14 cellular contexts compared by ENCODE assay signal in the genomic region with DNA sequence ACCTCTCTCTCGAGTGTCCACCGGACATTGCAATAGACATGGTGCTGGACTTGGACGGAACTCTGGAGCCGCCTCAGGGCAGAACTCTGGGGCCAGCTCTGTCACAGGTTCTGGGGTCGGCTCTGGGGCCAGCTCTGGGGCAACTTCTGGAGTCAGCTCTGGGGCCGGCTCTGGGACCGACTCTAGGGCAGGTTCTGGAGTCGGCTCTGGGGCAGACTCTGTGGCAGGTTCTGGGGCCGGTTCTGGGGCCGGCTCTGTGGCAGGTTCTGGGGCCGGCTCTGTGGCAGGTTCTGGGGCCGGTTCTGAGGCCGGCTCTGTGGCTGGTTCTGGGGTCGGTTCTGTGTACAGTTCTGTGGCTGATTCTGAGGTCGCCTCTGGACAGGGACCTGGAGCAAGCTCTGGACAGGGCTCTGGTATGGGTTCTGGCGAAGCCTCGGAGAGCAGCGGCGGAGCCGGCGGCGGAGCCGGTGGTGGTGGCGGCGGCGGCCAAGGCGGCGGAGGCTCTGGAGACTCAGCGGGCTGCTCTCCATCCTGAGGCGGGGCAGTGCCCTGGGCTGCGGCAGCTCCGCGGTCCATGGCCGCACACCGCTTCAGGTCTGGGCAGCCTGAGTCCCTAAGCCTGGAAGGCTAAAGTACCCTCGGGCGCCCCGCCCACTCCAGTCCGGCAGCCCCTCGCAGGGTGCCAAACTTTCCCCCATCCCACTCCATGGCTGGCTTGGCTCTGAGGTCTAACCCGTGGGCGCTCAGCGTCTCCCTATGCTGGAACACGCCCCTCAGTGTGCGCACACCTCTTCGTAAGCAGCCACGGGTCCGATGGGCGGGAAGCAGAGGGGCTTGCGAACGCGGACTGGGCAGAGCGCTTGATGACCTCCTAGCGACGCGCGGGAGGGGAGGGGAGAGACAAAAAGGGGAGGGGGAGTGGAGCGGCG. TPM values are rescaled to one million over a fixed set of nuclear protein-coding genes. Genes with fewer than 3 reads are reported as not detected.
A peak's percentile ranks its signal among the peaks of the same experiment; 100 is the strongest.
DNase-seq lines count a peak whose midpoint lies in the region; ATAC-seq and TF ChIP-seq lines count a peak whose summit lies in the region.
"Had no signal": no experiment of that assay in that cellular context is flagged by ENCODE, and none has a peak within 500 bp of the region (broad histone marks: within the 10 kb centered on the region; RNA-seq: fewer than 3 reads in every experiment).

Gene DGKK (minus strand): TSS at position 723 of the 929 bp plus-strand sequence. CDS start 147 bp downstream, at position 576.

- peak within 1 kb of the TSS in 1 of 2 experiments; percentile 18; a peak in 1 of 4 replicates for H3K4me3 ChIP-seq in Panc1 (ENCODE audit: low read depth in 2 of 2, low read length in 2 of 2)
- peak within 1 kb of the TSS; percentile 41 for H3K4me3 ChIP-seq in iPS-18c (ENCODE audit: insufficient read depth, low read depth, low read length)
- H3K4me3 ChIP-seq in psoas muscle = peak within 1 kb of the TSS; percentile 34
- H3K4me3 ChIP-seq in tibial nerve = peak within 1 kb of the TSS in 1 of 4 donors; percentile 19
- H3K4me3 ChIP-seq: SJSA1 had no signal

- 1 to 21% (median 2%) methylated on average over 21 to 59 of the region's 59 CpGs for WGBS in psoas muscle, 3 donors
- 0 to 33% methylated on average over 2 to 45 of the region's 59 CpGs for WGBS in tibial nerve, 2 donors

- no peak for TF ChIP-seq EP300 in tibial nerve (IDR thresholded peaks at IDR 0.05)

- ATAC-seq in Panc1 (peak; percentile 85), psoas muscle (no peak)
- ATAC-seq: HCT116 had no signal

- POLR2A ChIA-PET in Panc1 (lab: Charles Lee) = no interaction called here

- H3K27me3 ChIP-seq in Panc1 (ENCODE audit: control insufficient read depth, insufficient read depth, low read length) (peaks cover 4% of the 10 kb centered on the region; the same call in 1 of the 2 replicates), psoas muscle (ENCODE audit: insufficient read depth in 3 of 3, low read length in 2 of 3) (peaks cover 0 to 98% (median 15%) of the 10 kb centered on the region in 3 donors), tibial nerve (peaks cover 3 to 96% of the 10 kb centered on the region in 2 donors)
- H3K27me3 ChIP-seq: SJSA1 had no signal

- no peak for TF ChIP-seq CTCF in Panc1 (IDR thresholded peaks at IDR 0.05)
- TF ChIP-seq CTCF in psoas muscle (IDR thresholded peaks at IDR 0.05) = no peak
- no peak for TF ChIP-seq CTCF in tibial nerve (IDR thresholded peaks at IDR 0.05)

- H3K9me3 ChIP-seq in Panc1 (ENCODE audit: control insufficient read depth, insufficient read depth, low read depth, low read length) (no peaks in the 10 kb centered on the region), iPS-18c (ENCODE audit: control insufficient read depth, insufficient read depth, low read length) (peaks cover 5% of the 10 kb centered on the region), psoas muscle (no peaks in the 10 kb centered on the region), tibial nerve (no peaks in the 10 kb centered on the region)
- H3K9me3 ChIP-seq: sigmoid colon, SJSA1 had no signal

- DNase-seq in DMS79 treated with DMSO at 0.1 percent for 48 hours (lab: John Stamatoyannopoulos, UW) (peak; percentile 0), DMS79 (lab: John Stamatoyannopoulos, UW) (no peak), Panc1 (ENCODE audit: low read depth, low spot score) (no peak), psoas muscle (no peak), tibial nerve (ENCODE audit: low spot score in 2 of 2) (no peak), inferior parietal cortex (ENCODE audit: extremely low spot score) (no peak), HCEC 1CT (no peak)
- DNase-seq: activated CD4-positive, alpha-beta T cell treated with anti-CD3 and anti-CD28 coated beads for 48 hours; NCI-H187; sigmoid colon had no signal

- H3K27ac ChIP-seq in Panc1 (ENCODE audit: low read length) = no peak within 1 kb of the TSS
- H3K27ac ChIP-seq in psoas muscle = no peak within 1 kb of the TSS
- H3K27ac ChIP-seq in tibial nerve = no peak within 1 kb of the TSS
- H3K27ac ChIP-seq: sigmoid colon, SJSA1 had no signal

- BruUV-seq in Panc1 (replicated peaks; lab: Mats Ljungman, UMichigan) = no TSS peak

- intact Hi-C loops in Panc1 (cut with micrococcal nuclease; ENCODE audit: unreplicated experiment) = no loop called here
- intact Hi-C loops in psoas muscle (cut with DNase I) = no loop called here

- no peak for TF ChIP-seq POLR2A in tibial nerve (IDR thresholded peaks at IDR 0.05)

- H3K4me1 ChIP-seq in Panc1 (ENCODE audit: control insufficient read depth, insufficient read depth, low read length) (no peaks in the 10 kb centered on the region), psoas muscle (no peaks in the 10 kb centered on the region), tibial nerve (peaks cover 0 to 26% (median 0%) of the 10 kb centered on the region in 4 donors)
- H3K4me1 ChIP-seq: SJSA1 had no signal

- CTCF ChIA-PET in Panc1 (lab: Charles Lee) = no interaction called here

- in situ Hi-C loops in Panc1 (cut with HindIII; ENCODE audit: low pct_unique_long_range_greater_than_20kb, low sequenced_read_pairs) = no loop called here

- H3K36me3 ChIP-seq in Panc1 (ENCODE audit: control insufficient read depth, insufficient read depth, low read length) (no peaks in the 10 kb centered on the region), psoas muscle (ENCODE audit: insufficient read depth in 1 of 2, low read depth in 1 of 2) (no peaks in the 10 kb centered on the region), tibial nerve (no peaks in the 10 kb centered on the region)
- H3K36me3 ChIP-seq: sigmoid colon, SJSA1 had no signal

RNA-seq across cellular contexts. Expression of gene DGKK, which starts in this region (rescaled TPM):
- not detected for total RNA-seq in Panc1 (2021; ENCODE audit: unreplicated experiment)
- polyA plus RNA-seq in Panc1 (2012; ENCODE audit: insufficient read length) = not detected
- total RNA-seq in psoas muscle = not detected
- under 1 TPM in 1 of 3 donors, not detected in 2; under 0.01 TPM for polyA plus RNA-seq in psoas muscle
- total RNA-seq in tibial nerve = not detected
- total RNA-seq: A172, sigmoid colon, SJSA1 had no signal

Comparison
In these comparisons a context has a peak if more than half of its experiments do, and no peak if none do; other contexts are left out.
1. Peak in ATAC-seq in Panc1; RNA of the gene not detected or under 1 TPM.